22 cellular contexts compared by ENCODE assay signal in genomic region chr7:77421273-77421672, GRCh38. TPM values are rescaled to one million over a fixed set of nuclear protein-coding genes. Genes with fewer than 3 reads are reported as not detected.
DNase-seq lines count a peak whose midpoint lies in the region; ATAC-seq and TF ChIP-seq lines count a peak whose summit lies in the region.
"Had no signal": no experiment of that assay in that cellular context is flagged by ENCODE, and none has a peak within 500 bp of the region (broad histone marks: within the 10 kb centered on the region; RNA-seq: fewer than 3 reads in every experiment).

No MANE protein-coding gene starts in this region.

- H3K9me3 Mint-ChIP-seq in CD14-positive monocyte = no peaks in the 10 kb centered on the region
- H3K9me3 Mint-ChIP-seq: H9 had no signal

- H3K9me3 ChIP-seq in HEK293 (ENCODE audit: control insufficient read depth, insufficient read depth, low read depth, low read length) (no peaks in the 10 kb centered on the region), upper lobe of right lung (no peaks in the 10 kb centered on the region), transverse colon (no peaks in the 10 kb centered on the region), BE2C (no peaks in the 10 kb centered on the region)
- H3K9me3 ChIP-seq: A549, SJSA1 had no signal

- CTCF ChIA-PET in HEK293 (lab: Yijun Ruan, JAX) = no interaction called here

- TF ChIP-seq CTCF in CD14-positive monocyte (IDR thresholded peaks at IDR 0.05) (no peak), HEK293 (tag by site-specific recombination; IDR thresholded peaks at IDR 0.05) (no peak), upper lobe of right lung (IDR thresholded peaks at IDR 0.05) (no peak), transverse colon (IDR thresholded peaks at IDR 0.05) (no peak), BE2C (IDR thresholded peaks at IDR 0.05; ENCODE audit: low read depth, low read length) (no peak)

- intact Hi-C loops in CD14-positive monocyte (cut with micrococcal nuclease) (no loop called here), upper lobe of right lung (cut with DNase I) (no loop called here), transverse colon (cut with DNase I; ENCODE audit: low total_unique reads) (loop anchor here (10.0 kb wide), 1 partner anchor 114 kb away; the partner anchor contains the start of gene PTPN12)

- peak overlapping the region; percentile 21 to 65 for H3K4me3 Mint-ChIP-seq in CD14-positive monocyte
- H3K4me3 Mint-ChIP-seq: H9 had no signal

- no peak overlapping the region for H3K4me3 ChIP-seq in HEK293 (ENCODE audit: low read depth, low read length)
- no peak overlapping the region for H3K4me3 ChIP-seq in upper lobe of right lung
- H3K4me3 ChIP-seq in transverse colon = no peak overlapping the region
- no peak overlapping the region for H3K4me3 ChIP-seq in BE2C (ENCODE audit: low read depth, low read length)
- H3K4me3 ChIP-seq: A549, K562, SJSA1 had no signal

- no peaks in the 10 kb centered on the region for H3K36me3 Mint-ChIP-seq in CD14-positive monocyte

- no peak for TF ChIP-seq POLR2A in transverse colon (IDR thresholded peaks at IDR 0.05)

- ATAC-seq in upper lobe of right lung = peak; percentile 29
- ATAC-seq: A549, K562 had no signal

- H3K27me3 ChIP-seq in upper lobe of right lung (no peaks in the 10 kb centered on the region), transverse colon (no peaks in the 10 kb centered on the region), BE2C (peaks cover 57% of the 10 kb centered on the region)
- H3K27me3 ChIP-seq: SJSA1 had no signal

- H3K36me3 ChIP-seq in HEK293 (ENCODE audit: control insufficient read depth in 2 of 2, insufficient read depth in 1 of 2, low read length in 2 of 2) (no peaks in the 10 kb centered on the region), upper lobe of right lung (no peaks in the 10 kb centered on the region), transverse colon (no peaks in the 10 kb centered on the region), BE2C (no peaks in the 10 kb centered on the region)
- H3K36me3 ChIP-seq: SJSA1 had no signal

- no peak overlapping the region for H3K27ac ChIP-seq in HEK293 (ENCODE audit: extremely low read depth, low read depth, low read length)
- H3K27ac ChIP-seq in upper lobe of right lung = peak overlapping the region; percentile 17
- H3K27ac ChIP-seq in transverse colon = no peak overlapping the region
- H3K27ac ChIP-seq: A549, SJSA1 had no signal

- H3K27me3 Mint-ChIP-seq in CD14-positive monocyte (ENCODE audit: low read depth in 3 of 3) = no peaks in the 10 kb centered on the region

- DNase-seq in CD14-positive monocyte (ENCODE audit: low spot score) (no peak), myocyte (ENCODE audit: low read depth) (peak; percentile 71), upper lobe of right lung (no peak), transverse colon (no peak), BE2C (no peak)
- no peak for DNase-seq in activated naive CD4-positive, alpha-beta T cell (lab: John Stamatoyannopoulos, UW)
- DNase-seq: DMS153, H9, Kasumi-1, MV-4-11, NCI-H1105, NCI-H1436 treated with DMSO at 0.1 percent for 48 hours, NCI-H187 treated with DMSO at 0.1 percent for 48 hours, NCI-H2171 treated with DMSO at 0.1 percent for 48 hours, NCI-H345, NCI-H748 treated with DMSO at 0.1 percent for 48 hours, Right ventricle myocardium superior, RPMI8226 had no signal

- H3K4me1 ChIP-seq in HEK293 (ENCODE audit: control insufficient read depth, insufficient read depth, low read length) (peaks cover 4% of the 10 kb centered on the region; the same call in 1 of the 2 replicates), upper lobe of right lung (peaks cover 6% of the 10 kb centered on the region), transverse colon (peaks cover 5 to 14% (median 7%) of the 10 kb centered on the region in 4 donors), BE2C (no peaks in the 10 kb centered on the region)

- in situ Hi-C loops in transverse colon (cut with MboI; ENCODE audit: low pct_ligation_motif_present in 1 of 4, low pct_unique_long_range_greater_than_20kb in 1 of 4, low sequenced_read_pairs in 3 of 4) = no loop called here

- POLR2A ChIA-PET in HEK293 (lab: Yijun Ruan, JAX) = no interaction called here

- no peak for TF ChIP-seq EP300 in transverse colon (IDR thresholded peaks at IDR 0.05; ENCODE audit: low read depth)

- WGBS in transverse colon (ENCODE audit: low coverage in 1 of 2), 2 donors = 70 to 71% methylated on average over 2 of the region's 2 CpGs

- peak overlapping the region; percentile 72 to 92 (median 83) for H3K27ac Mint-ChIP-seq in CD14-positive monocyte
- H3K27ac Mint-ChIP-seq: H9 had no signal

- peaks cover 39% of the 10 kb centered on the region for H3K4me1 Mint-ChIP-seq in CD14-positive monocyte

TF ChIP-seq in HEK293, 187 proteins besides CTCF, POLR2A, EP300 and RAD21:
- TF ChIP-seq, protein P1, sequence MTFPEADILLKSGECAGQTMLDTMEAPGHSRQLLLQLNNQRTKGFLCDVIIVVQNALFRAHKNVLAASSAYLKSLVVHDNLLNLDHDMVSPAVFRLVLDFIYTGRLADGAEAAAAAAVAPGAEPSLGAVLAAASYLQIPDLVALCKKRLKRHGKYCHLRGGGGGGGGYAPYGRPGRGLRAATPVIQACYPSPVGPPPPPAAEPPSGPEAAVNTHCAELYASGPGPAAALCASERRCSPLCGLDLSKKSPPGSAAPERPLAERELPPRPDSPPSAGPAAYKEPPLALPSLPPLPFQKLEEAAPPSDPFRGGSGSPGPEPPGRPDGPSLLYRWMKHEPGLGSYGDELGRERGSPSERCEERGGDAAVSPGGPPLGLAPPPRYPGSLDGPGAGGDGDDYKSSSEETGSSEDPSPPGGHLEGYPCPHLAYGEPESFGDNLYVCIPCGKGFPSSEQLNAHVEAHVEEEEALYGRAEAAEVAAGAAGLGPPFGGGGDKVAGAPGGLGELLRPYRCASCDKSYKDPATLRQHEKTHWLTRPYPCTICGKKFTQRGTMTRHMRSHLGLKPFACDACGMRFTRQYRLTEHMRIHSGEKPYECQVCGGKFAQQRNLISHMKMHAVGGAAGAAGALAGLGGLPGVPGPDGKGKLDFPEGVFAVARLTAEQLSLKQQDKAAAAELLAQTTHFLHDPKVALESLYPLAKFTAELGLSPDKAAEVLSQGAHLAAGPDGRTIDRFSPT (tag by site-specific recombination; IDR thresholded peaks at IDR 0.05) = no peak
- peak; percentile 75 for TF ChIP-seq ZFHX2 (tag by site-specific recombination; conservative IDR thresholded peaks at IDR 0.05)
- peak; percentile 74 for TF ChIP-seq EGR2 (tag by site-specific recombination; IDR thresholded peaks at IDR 0.05; ENCODE audit: low read depth)
- TF ChIP-seq ZNF37A (tag by site-specific recombination; IDR thresholded peaks at IDR 0.05) = no peak
- no peak for TF ChIP-seq ZNF121 (tag by site-specific recombination; IDR thresholded peaks at IDR 0.05)

RNA-seq across cellular contexts. Expression of gene GSAP, which starts 5.1 kb away (rescaled TPM):
- 10 to 100 TPM; 19.1 to 35.6 TPM for polyA plus RNA-seq in CD14-positive monocyte
- 12.2 and 16.6 TPM in 2 replicates for total RNA-seq in myocyte
- polyA plus RNA-seq in myocyte (2012) = 9.3 TPM
- total RNA-seq in upper lobe of right lung = 64.9 TPM
- 10 to 100 TPM in 3 of 4 donors, 1 to 10 TPM in 1; 5.0 to 25.2 (median 15.5) TPM for total RNA-seq in transverse colon
- polyA plus RNA-seq in BE2C (2012; ENCODE audit: insufficient read depth, insufficient read length, low read depth) = not detected
- polyA plus RNA-seq: K562 had no signal
